8 cellular contexts compared by ENCODE assay signal in genomic region chr9:97696025-97696822, GRCh38. TPM values are rescaled to one million over a fixed set of nuclear protein-coding genes. Genes with fewer than 3 reads are reported as not detected.
DNase-seq lines count a peak whose midpoint lies in the region; FAIRE-seq and TF ChIP-seq lines count a peak whose summit lies in the region.

No MANE protein-coding gene starts in this region.

- no peaks in the 10 kb centered on the region for H3K27me3 Mint-ChIP-seq in activated T-cell treated with anti-CD3 and anti-CD28 coated beads, Interleukin-2, amount 50 U/mL, for 24 hours

- no peak overlapping the region for H4K5ac ChIP-seq in mesendoderm (ENCODE audit: low read length)

- H2AK5ac ChIP-seq in mesendoderm (ENCODE audit: low read length) = no peak overlapping the region

- H2BK15ac ChIP-seq in mesendoderm (replicated peaks; ENCODE audit: low read depth) = no peak overlapping the region

- no peak overlapping the region for H2BK120ac ChIP-seq in mesendoderm (ENCODE audit: low read depth, low read length)

- no peak overlapping the region for H4K8ac ChIP-seq in mesendoderm (ENCODE audit: low read depth, low read length)

- H3K36me3 ChIP-seq in bronchial epithelial cell (ENCODE audit: control insufficient read depth, insufficient read depth, low read length) (no peaks in the 10 kb centered on the region), mesendoderm (ENCODE audit: control insufficient read depth, insufficient read depth, low read length) (no peaks in the 10 kb centered on the region), urinary bladder (ENCODE audit: insufficient read depth) (peaks cover 3% of the 10 kb centered on the region)

- no peak overlapping the region for H3K27ac ChIP-seq in mesendoderm (ENCODE audit: low read depth, low read length)
- H3K27ac ChIP-seq in urinary bladder (ENCODE audit: low read depth) = peak overlapping the region; percentile 91

- H3K23ac ChIP-seq in mesendoderm (ENCODE audit: low read length) = no peak overlapping the region

- H3K4me3 ChIP-seq in bronchial epithelial cell (ENCODE audit: low read depth, low read length) (peak overlapping the region; percentile 91), mesendoderm (ENCODE audit: low read length) (peak overlapping the region; percentile 5), urinary bladder (ENCODE audit: low read depth, low read length) (peak overlapping the region; percentile 81)

- peak overlapping the region; percentile 65 for H3K4me2 ChIP-seq in mesendoderm (ENCODE audit: low read length)

- H3K9me3 Mint-ChIP-seq in activated T-cell treated with anti-CD3 and anti-CD28 coated beads, Interleukin-2, amount 50 U/mL, for 24 hours = no peaks in the 10 kb centered on the region

- H3K4me1 ChIP-seq in mesendoderm (ENCODE audit: control insufficient read depth, low read depth, low read length) (peaks cover 3% of the 10 kb centered on the region), urinary bladder (ENCODE audit: insufficient read depth) (no peaks in the 10 kb centered on the region)

- H3K27me3 ChIP-seq in bronchial epithelial cell (ENCODE audit: control insufficient read depth, insufficient read depth, low read length) (no peaks in the 10 kb centered on the region), mesendoderm (ENCODE audit: insufficient read depth, low read length, poor library complexity) (no peaks in the 10 kb centered on the region)

- peak overlapping the region; percentile 92 for H3K4me3 Mint-ChIP-seq in activated T-cell treated with anti-CD3 and anti-CD28 coated beads, Interleukin-2, amount 50 U/mL, for 24 hours

- peak overlapping the region; percentile 87 for H3K9ac ChIP-seq in mesendoderm (ENCODE audit: low read length)

- no peak for FAIRE-seq in bronchial epithelial cell (lab: Jason Lieb, UNC)

- H3K4ac ChIP-seq in mesendoderm (ENCODE audit: low read depth, low read length) = no peak overlapping the region

- H2BK5ac ChIP-seq in mesendoderm (ENCODE audit: low read length) = no peak overlapping the region

- peaks cover 59% of the 10 kb centered on the region for H3K4me1 Mint-ChIP-seq in activated T-cell treated with anti-CD3 and anti-CD28 coated beads, Interleukin-2, amount 50 U/mL, for 24 hours (ENCODE audit: low read depth)

- H3K18ac ChIP-seq in mesendoderm (ENCODE audit: low read length) = no peak overlapping the region

- DNase-seq in activated T-cell treated with anti-CD3 and anti-CD28 coated beads, Interleukin-2, amount 50 U/mL, for 24 hours = no peak
- no peak for DNase-seq in activated T-cell treated with anti-CD3 and anti-CD28 coated beads, Interleukin-2, amount 50 U/mL, for 1 hour
- DNase-seq in MV-4-11 (lab: John Stamatoyannopoulos, UW) (peak; percentile 29), bronchial epithelial cell (ENCODE audit: low read depth) (peak; percentile 35), mesendoderm (no peak)
- no peak for DNase-seq in stimulated activated CD4-positive, alpha-beta T cell treated with anti-CD3 and anti-CD28 coated beads, Interleukin-4, amount 100 ng/mL, for 4 hours
- DNase-seq in stimulated activated CD4-positive, alpha-beta T cell treated with anti-CD3 and anti-CD28 coated beads, Interleukin-2, amount 100 ng/mL, for 24 hours = no peak

- no peak for TF ChIP-seq CTCF in bronchial epithelial cell (IDR thresholded peaks at IDR 0.05; ENCODE audit: insufficient read depth, low read length, severe bottlenecking)

- peaks cover 49% of the 10 kb centered on the region for H3K36me3 Mint-ChIP-seq in activated T-cell treated with anti-CD3 and anti-CD28 coated beads, Interleukin-2, amount 50 U/mL, for 24 hours (ENCODE audit: low read depth)

- WGBS in mesendoderm (ENCODE audit: extremely low coverage, insufficient coverage, low lambda C conversion rate) = no CpG with 5 or more reads among the region's 11 CpGs
- whole genome bisulfite sequencing in urinary bladder = 9% methylated on average over 11 of the region's 11 CpGs

- no peaks in the 10 kb centered on the region for H3K79me1 ChIP-seq in mesendoderm (ENCODE audit: low read length)

- H3K79me2 ChIP-seq in mesendoderm (ENCODE audit: control insufficient read depth, insufficient read depth, low read length) = no peaks in the 10 kb centered on the region

- H3K56ac ChIP-seq in mesendoderm (ENCODE audit: low read length) = peak overlapping the region; percentile 92

- H3K27ac Mint-ChIP-seq in activated T-cell treated with anti-CD3 and anti-CD28 coated beads, Interleukin-2, amount 50 U/mL, for 24 hours = peak overlapping the region; percentile 95

RNA-seq across cellular contexts. Expression of gene XPA, which starts 0.9 kb away (rescaled TPM):
- total RNA-seq in bronchial epithelial cell = 4.2 and 7.8 TPM in 2 replicates
- 8.1 TPM for polyA plus RNA-seq in mesendoderm (2013, experiment 1 of 2)
- polyA plus RNA-seq in mesendoderm (2013, experiment 2 of 2) = 7.9 TPM
- total RNA-seq in urinary bladder = 26.0 TPM
- 23.0 TPM for polyA plus RNA-seq in urinary bladder

Comparison
In these comparisons a context has a peak if more than half of its experiments do, and no peak if none do; other contexts are left out.
1. DNase-seq: peak in MV-4-11 (single experiment) and bronchial epithelial cell (single experiment); none in activated T-cell treated with anti-CD3 and anti-CD28 coated beads, Interleukin-2, amount 50 U/mL, for 24 hours (single experiment), activated T-cell treated with anti-CD3 and anti-CD28 coated beads, Interleukin-2, amount 50 U/mL, for 1 hour (single experiment), mesendoderm (single experiment), stimulated activated CD4-positive, alpha-beta T cell treated with anti-CD3 and anti-CD28 coated beads, Interleukin-4, amount 100 ng/mL, for 4 hours (0 of 2) and stimulated activated CD4-positive, alpha-beta T cell treated with anti-CD3 and anti-CD28 coated beads, Interleukin-2, amount 100 ng/mL, for 24 hours (0 of 2).
2. H3K4me3 ChIP-seq: peak in every context shown above with its lines; median percentile 91 in bronchial epithelial cell; 81 in urinary bladder; 5 in mesendoderm.